Comparison of ENCODE assay signal across 8 cellular contexts in the genomic region with DNA sequence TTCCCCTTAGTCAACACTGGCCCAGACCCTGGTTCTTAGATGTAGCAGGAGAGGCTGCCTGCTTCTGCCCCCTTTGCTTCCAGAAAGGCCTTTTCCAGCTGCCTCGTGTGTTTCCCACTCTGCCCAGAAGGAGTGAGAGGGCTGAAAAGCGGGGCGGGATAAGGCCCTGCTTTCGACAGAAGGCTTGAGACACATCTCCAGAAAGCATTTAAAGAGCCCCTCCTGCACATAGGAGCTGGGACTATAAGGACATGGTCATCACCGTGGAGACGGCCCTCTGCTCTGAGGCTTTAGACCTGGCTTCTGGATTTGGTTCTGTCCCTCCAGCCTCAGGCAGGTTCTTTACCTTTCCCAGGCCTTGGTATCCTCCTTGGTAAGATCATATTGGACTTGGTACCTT. TPM values are rescaled to one million over a fixed set of nuclear protein-coding genes. Genes with fewer than 3 reads are reported as not detected.
DNase-seq lines count a peak whose midpoint lies in the region; ATAC-seq and TF ChIP-seq lines count a peak whose summit lies in the region.

No MANE protein-coding gene starts in this region.

- POLR2A ChIA-PET in CD4-positive, alpha-beta T cell (lab: Charles Lee), result interaction anchor here (0.9 to 11.9 kb wide), 4 partner anchors 9 to 288 kb away, joined by 3 to 340 read pairs (median 28); a partner anchor contains a TSS

- H2AFZ ChIP-seq in parathyroid adenoma, result no peak overlapping the region

- no peak for DNase-seq in CD4-positive, alpha-beta T cell
- DNase-seq in SJSA1 (ENCODE audit: low read depth in 1 of 2, low spot score in 2 of 2) (no peak), glutamatergic neuron (no peak), LoVo (ENCODE audit: low spot score) (no peak), NCI-H1105 (lab: John Stamatoyannopoulos, UW) (no peak)

- CTCF ChIA-PET in CD4-positive, alpha-beta T cell (lab: Charles Lee), result interaction anchor here (1.3 to 3.3 kb wide), 2 partner anchors 9 to 40 kb away, joined by 4 to 16 read pairs; no protein-coding TSS in a partner anchor

- no peak overlapping the region for H3K9ac ChIP-seq in parathyroid adenoma

- no peak for TF ChIP-seq CTCF in CD4-positive, alpha-beta T cell (IDR thresholded peaks at IDR 0.05)
- TF ChIP-seq CTCF in glutamatergic neuron (IDR thresholded peaks at IDR 0.05; ENCODE audit: partially characterized antibody, unreplicated experiment), result no peak
- TF ChIP-seq CTCF in parathyroid adenoma (IDR thresholded peaks at IDR 0.05), result no peak

- no peak for ATAC-seq in CD4-positive, alpha-beta T cell (ENCODE audit: poor library complexity)
- ATAC-seq in GM21367 (IDR thresholded peaks at IDR 0.05; ENCODE audit: unreplicated experiment) (no peak), HG03108 (IDR thresholded peaks at IDR 0.05; ENCODE audit: unreplicated experiment) (no peak)

- H3K4me1 ChIP-seq in SJSA1 (replicated peaks), result peaks cover 16% of the 10 kb centered on the region
- peaks cover 9% of the 10 kb centered on the region for H3K4me1 ChIP-seq in parathyroid adenoma

- no peaks in the 10 kb centered on the region for H3K79me2 ChIP-seq in parathyroid adenoma

- H3K4me3 Mint-ChIP-seq in CD4-positive, alpha-beta T cell, result no peak overlapping the region
- no peak overlapping the region for H3K4me3 Mint-ChIP-seq in glutamatergic neuron (ENCODE audit: unreplicated experiment)

- no peak overlapping the region for H3K27ac ChIP-seq in CD4-positive, alpha-beta T cell (ENCODE audit: low read depth, low read length)
- peak overlapping the region; percentile 55 for H3K27ac ChIP-seq in SJSA1
- H3K27ac ChIP-seq in parathyroid adenoma, result peak overlapping the region; percentile 47

- intact Hi-C loops in CD4-positive, alpha-beta T cell (cut with DNase I, micrococcal nuclease), result no loop called here

- peaks cover 42% of the 10 kb centered on the region for H3K36me3 ChIP-seq in SJSA1
- H3K36me3 ChIP-seq in parathyroid adenoma (ENCODE audit: control insufficient read depth, insufficient read depth, low read length), result no peaks in the 10 kb centered on the region

- no peaks in the 10 kb centered on the region for H3K27me3 Mint-ChIP-seq in CD4-positive, alpha-beta T cell
- H3K27me3 Mint-ChIP-seq in glutamatergic neuron (ENCODE audit: unreplicated experiment), result no peaks in the 10 kb centered on the region

- H3K27ac Mint-ChIP-seq in CD4-positive, alpha-beta T cell, result peak overlapping the region; percentile 73
- H3K27ac Mint-ChIP-seq in glutamatergic neuron (ENCODE audit: unreplicated experiment), result peak overlapping the region; percentile 78

- H3K4me3 ChIP-seq in SJSA1 (no peak overlapping the region), parathyroid adenoma (ENCODE audit: low read depth, low read length) (no peak overlapping the region)

- H3K9me3 ChIP-seq in CD4-positive, alpha-beta T cell (ENCODE audit: control insufficient read depth, low read length), result no peaks in the 10 kb centered on the region
- H3K9me3 ChIP-seq in SJSA1 (replicated peaks), result no peaks in the 10 kb centered on the region
- H3K9me3 ChIP-seq in parathyroid adenoma (ENCODE audit: control insufficient read depth, low read length), result no peaks in the 10 kb centered on the region

- H3K9me3 Mint-ChIP-seq in CD4-positive, alpha-beta T cell, result no peaks in the 10 kb centered on the region
- H3K9me3 Mint-ChIP-seq in glutamatergic neuron (ENCODE audit: unreplicated experiment), result no peaks in the 10 kb centered on the region

- H3K4me2 ChIP-seq in parathyroid adenoma (ENCODE audit: low read length), result no peak overlapping the region

- peaks cover 52% of the 10 kb centered on the region for H3K36me3 Mint-ChIP-seq in CD4-positive, alpha-beta T cell (ENCODE audit: low read depth)
- H3K36me3 Mint-ChIP-seq in glutamatergic neuron (ENCODE audit: unreplicated experiment), result peaks cover 11% of the 10 kb centered on the region

- no peaks in the 10 kb centered on the region for H3K27me3 ChIP-seq in CD4-positive, alpha-beta T cell (ENCODE audit: control insufficient read depth, insufficient read depth, low read length)
- H3K27me3 ChIP-seq in SJSA1 (replicated peaks), result no peaks in the 10 kb centered on the region
- no peaks in the 10 kb centered on the region for H3K27me3 ChIP-seq in parathyroid adenoma (ENCODE audit: control insufficient read depth, insufficient read depth, low read length)

- peaks cover 43% of the 10 kb centered on the region for H3K4me1 Mint-ChIP-seq in CD4-positive, alpha-beta T cell (ENCODE audit: low read depth)
- H3K4me1 Mint-ChIP-seq in glutamatergic neuron (ENCODE audit: low read depth, unreplicated experiment), result peaks cover 11% of the 10 kb centered on the region

RNA-seq across cellular contexts. Expression of a gene that starts 11.9 kb away (rescaled TPM):
- total RNA-seq in CD4-positive, alpha-beta T cell, result 100 to 1,000 TPM; 960 to 975 TPM
- total RNA-seq in SJSA1 (2014; rRNA removed; shearing (Covaris generic)), result 392 and 466 TPM in 2 replicates
- total RNA-seq in glutamatergic neuron (ENCODE audit: unreplicated experiment), result 590 TPM
